ENCODE assay signal across 19 cellular contexts in genomic region chr7:80677629-80678028, GRCh38.
DNase-seq lines count a peak whose midpoint lies in the region; TF ChIP-seq lines count a peak whose summit lies in the region.
"Had no signal": no experiment of that assay in that cellular context is flagged by ENCODE, and none has a peak within 500 bp of the region (broad histone marks: within the 10 kb centered on the region; RNA-seq: fewer than 3 reads in every experiment).

No MANE protein-coding gene starts in this region.

- H4K20me1 ChIP-seq in MM.1S (ENCODE audit: insufficient read depth, low read length): no peaks in the 10 kb centered on the region

- H3K4me2 ChIP-seq in MM.1S (ENCODE audit: low read depth, low read length): no peak overlapping the region

- H3K27me3 ChIP-seq in MM.1S (replicated peaks; ENCODE audit: insufficient read depth, low read length): no peaks in the 10 kb centered on the region
- H3K27me3 ChIP-seq: BE2C had no signal

- TF ChIP-seq CTCF in RWPE1 (conservative IDR thresholded peaks at IDR 0.05; ENCODE audit: low read depth): no peak
- TF ChIP-seq CTCF in fibroblast of mammary gland (conservative IDR thresholded peaks at IDR 0.05; ENCODE audit: control insufficient read depth, insufficient read depth, low read depth, low read length): no peak
- TF ChIP-seq CTCF in MM.1S (IDR thresholded peaks at IDR 0.05; ENCODE audit: low read length): no peak

- POLR2A ChIA-PET in RWPE1 (lab: Yijun Ruan, JAX; ENCODE audit: low non-redundant PET): no interaction called here

- H3K4me3 ChIP-seq in fibroblast of mammary gland (ENCODE audit: control insufficient read depth, low read depth, low read length) (no peak overlapping the region), MM.1S (ENCODE audit: low read length) (no peak overlapping the region)

- H2AFZ ChIP-seq in MM.1S (ENCODE audit: low read length): no peak overlapping the region

- no peaks in the 10 kb centered on the region for H3K79me2 ChIP-seq in MM.1S (ENCODE audit: low read length)

- peak; percentile 61 for DNase-seq in ELR (ENCODE audit: low read depth)
- peak; percentile 20 for DNase-seq in HCEC 1CT
- peak; percentile 46 for DNase-seq in RWPE1 (ENCODE audit: low spot score)
- peak; percentile 27 for DNase-seq in fibroblast of mammary gland (ENCODE audit: low read depth)
- no peak for DNase-seq in dedifferentiated amniotic fluid mesenchymal stem cell (ENCODE audit: extremely low spot score)
- no peak for DNase-seq in NCI-H2107 (lab: John Stamatoyannopoulos, UW)
- no peak for DNase-seq in activated T-cell treated with anti-CD3 and anti-CD28 coated beads, Interleukin-2, amount 50 U/mL, for 1 hour
- DNase-seq in MM.1S: no peak
- DNase-seq: BE2C, DMS79 treated with DMSO at 0.1 percent for 48 hours, GOT3, KG1, NCI-H1105, NCI-H146, NCI-H2029 treated with DMSO at 0.1 percent for 48 hours, NCI-H2171, NCI-H526, SIG-M5, T-cell had no signal

- H3K9me3 ChIP-seq in MM.1S (replicated peaks; ENCODE audit: insufficient read depth, low read length): no peaks in the 10 kb centered on the region
- H3K9me3 ChIP-seq: BE2C had no signal

- H3F3A ChIP-seq in MM.1S (ENCODE audit: insufficient read depth, low read length): no peaks in the 10 kb centered on the region

- H3K9ac ChIP-seq in MM.1S (ENCODE audit: low read length): no peak overlapping the region

- H3K4me1 ChIP-seq in MM.1S (ENCODE audit: low read length): no peaks in the 10 kb centered on the region
- H3K4me1 ChIP-seq: BE2C had no signal

- CTCF ChIA-PET in RWPE1 (lab: Yijun Ruan, JAX): interaction anchor here (0.6 kb wide), 1 partner anchor 13 kb away, joined by 3 read pairs; no protein-coding TSS in a partner anchor

- H3K36me3 ChIP-seq in MM.1S (replicated peaks; ENCODE audit: insufficient read depth, low read length): no peaks in the 10 kb centered on the region
- H3K36me3 ChIP-seq: BE2C had no signal

- no peak overlapping the region for H3K27ac ChIP-seq in RWPE1
- H3K27ac ChIP-seq in MM.1S (ENCODE audit: low read length): no peak overlapping the region

- no peaks in the 10 kb centered on the region for H3K9me2 ChIP-seq in MM.1S (replicated peaks; ENCODE audit: insufficient read depth, low read length)

Comparison
In these comparisons a context has a peak if more than half of its experiments do, and no peak if none do; other contexts are left out.
1. DNase-seq: peak in ELR (single experiment), HCEC 1CT (single experiment), RWPE1 (single experiment) and fibroblast of mammary gland (single experiment); none in dedifferentiated amniotic fluid mesenchymal stem cell (single experiment), NCI-H2107 (single experiment), activated T-cell treated with anti-CD3 and anti-CD28 coated beads, Interleukin-2, amount 50 U/mL, for 1 hour (single experiment) and MM.1S (single experiment).